8 cellular contexts compared by ENCODE assay signal in genomic region chr1:202805886-202806511, GRCh38. TPM values are rescaled to one million over a fixed set of nuclear protein-coding genes. Genes with fewer than 3 reads are reported as not detected.
DNase-seq lines count a peak whose midpoint lies in the region; ATAC-seq and TF ChIP-seq lines count a peak whose summit lies in the region.

No MANE protein-coding gene starts in this region.

- no peaks in the 10 kb centered on the region for H3K9me3 ChIP-seq in neutrophil

- peaks cover 20% of the 10 kb centered on the region for H3K27me3 Mint-ChIP-seq in endothelial cell (ENCODE audit: unreplicated experiment)

- TF ChIP-seq CTCF in endothelial cell (IDR thresholded peaks at IDR 0.05; ENCODE audit: unreplicated experiment) (no peak), neutrophil (IDR thresholded peaks at IDR 0.05) (no peak)

- no peaks in the 10 kb centered on the region for H3K9me3 Mint-ChIP-seq in endothelial cell (ENCODE audit: unreplicated experiment)

- H3K36me3 ChIP-seq in neutrophil = no peaks in the 10 kb centered on the region

- peak overlapping the region; percentile 93 to 96 for H3K4me3 ChIP-seq in neutrophil (ENCODE audit: low read depth in 1 of 2, low read length in 1 of 2)

- H3K27ac Mint-ChIP-seq in endothelial cell (ENCODE audit: unreplicated experiment) = peak overlapping the region; percentile 93

- peak overlapping the region; percentile 98 for H3K4me3 Mint-ChIP-seq in endothelial cell (ENCODE audit: unreplicated experiment)

- DNase-seq in NCI-H748 (lab: John Stamatoyannopoulos, UW; ENCODE audit: unreplicated experiment) (peak; percentile 2), NCI-H748 treated with DMSO at 0.1 percent for 48 hours (lab: John Stamatoyannopoulos, UW) (no peak), endothelial cell (ENCODE audit: low spot score) (no peak), NCI-H526 treated with DMSO at 0.1 percent for 48 hours (lab: John Stamatoyannopoulos, UW) (no peak), Ammon's horn (ENCODE audit: low spot score) (no peak)

- H3K27me3 ChIP-seq in neutrophil = no peaks in the 10 kb centered on the region

- H3K36me3 Mint-ChIP-seq in endothelial cell (ENCODE audit: low read depth, unreplicated experiment) = peaks cover 9% of the 10 kb centered on the region

- ATAC-seq in SK-N-SH treated with all-trans-retinoic acid at 6 μM for 48 hours (no peak), HG03175 (IDR thresholded peaks at IDR 0.05; ENCODE audit: unreplicated experiment) (no peak)

- peaks cover 58 to 71% of the 10 kb centered on the region in 2 experiments for H3K4me1 ChIP-seq in neutrophil (ENCODE audit: control insufficient read depth in 1 of 2, insufficient read depth in 1 of 2, low read depth in 1 of 2, low read length in 1 of 2)

- peaks cover 30% of the 10 kb centered on the region for H3K4me1 Mint-ChIP-seq in endothelial cell (ENCODE audit: unreplicated experiment)

- peak overlapping the region; percentile 89 for H3K27ac ChIP-seq in neutrophil

TF ChIP-seq in SK-N-SH treated with all-trans-retinoic acid at 6 μM for 48 hours, 23 proteins besides CTCF, POLR2A, EP300 and RAD21:
- TF ChIP-seq GLIS3 (CRISPR knock-in tag; IDR thresholded peaks at IDR 0.05) (no peak), CSRNP3 (CRISPR knock-in tag; IDR thresholded peaks at IDR 0.05) (no peak), CSDC2 (CRISPR knock-in tag; IDR thresholded peaks at IDR 0.05) (no peak), TOX (CRISPR knock-in tag; IDR thresholded peaks at IDR 0.05; ENCODE audit: borderline replicate concordance) (0 out of 2 replicates have a peak, but pooled peaks have one; percentile 5)

RNA-seq across cellular contexts. Expression of gene KDM5B, which starts 2.2 kb away (rescaled TPM):
- total RNA-seq in endothelial cell (ENCODE audit: unreplicated experiment) = 195 TPM

RNA-seq across cellular contexts. Expression of gene PCAT6, which starts 4.8 kb away (rescaled TPM):
- total RNA-seq in endothelial cell (ENCODE audit: unreplicated experiment) = 2.0 TPM
